Comparison of ENCODE assay signal across 8 cellular contexts in genomic region chr16:9050102-9050830, GRCh38. TPM values are rescaled to one million over a fixed set of nuclear protein-coding genes. Genes with fewer than 3 reads are reported as not detected.
DNase-seq lines count a peak whose midpoint lies in the region; ATAC-seq, FAIRE-seq and TF ChIP-seq lines count a peak whose summit lies in the region.

No MANE protein-coding gene starts in this region.

- H2AFZ ChIP-seq in K562 (ENCODE audit: low read depth, low read length): peak overlapping the region; percentile 60

- no peak for TF ChIP-seq EP300 in Ishikawa (IDR thresholded peaks at IDR 0.05; ENCODE audit: borderline replicate concordance)
- no peak for TF ChIP-seq EP300 in K562 (IDR thresholded peaks at IDR 0.05; ENCODE audit: low read length)

- H3K9me3 ChIP-seq in K562 (replicated peaks; ENCODE audit: control insufficient read depth, insufficient read depth, low read depth, low read length) (peaks cover 5% of the 10 kb centered on the region; the same call in 1 of the 2 replicates), psoas muscle (no peaks in the 10 kb centered on the region)

- intact Hi-C loops in K562 (cut with micrococcal nuclease): loop anchor here (5.0 kb wide), 1 partner anchor 42 kb away; the partner anchor contains the start of gene HAPSTR1
- intact Hi-C loops in psoas muscle (cut with DNase I): loop anchor here in 1 of 2 donors (5.0 kb wide), 2 partner anchors 42 to 88 kb away; partner anchors contain the start of genes HAPSTR1 and USP7

- TF ChIP-seq RAD21 in Ishikawa (IDR thresholded peaks at IDR 0.05; ENCODE audit: low read depth): 0 out of 2 replicates have a peak, but pooled peaks have one; percentile 25
- peak; percentile 17 to 54; a peak in 3 of 4 replicates for TF ChIP-seq RAD21 in K562 (CRISPR knock-in tag; conservative IDR thresholded peaks at IDR 0.05 in 1 of 2, IDR thresholded peaks at IDR 0.05 in 1 of 2)

- H3K4me3 Mint-ChIP-seq in nephron progenitor cell: no peak overlapping the region

- POLR2A ChIA-PET in K562 (lab: Yijun Ruan, JAX): interaction anchor here (0.6 to 1.0 kb wide), 4 partner anchors 17 to 887 kb away, joined by 3 read pairs; no protein-coding TSS in a partner anchor

- H3K4me1 ChIP-seq in K562 (replicated peaks in 1 of 2; ENCODE audit: control insufficient read depth in 2 of 2, insufficient read depth in 2 of 2, low read length in 2 of 2): peaks cover 17 to 23% of the 10 kb centered on the region in 2 experiments; a peak in 3 of 5 replicates
- H3K4me1 ChIP-seq in psoas muscle: peaks cover 27% of the 10 kb centered on the region

- CTCF ChIA-PET in K562 (lab: Yijun Ruan, JAX; ENCODE audit: low intra/inter-chr PET ratio): no interaction called here

- ATAC-seq in activated CD4-positive, CD25-positive, alpha-beta regulatory T cell treated with anti-CD3 and anti-CD28 coated beads, Interleukin-2, amount 50 U/mL, for 24 hours: no peak
- ATAC-seq in K562 (peak; percentile 59), psoas muscle (no peak), HG03039 (IDR thresholded peaks at IDR 0.05; ENCODE audit: unreplicated experiment) (no peak)

- no TSS peak for BruUV-seq in K562 (replicated peaks; lab: Mats Ljungman, UMichigan)

- peaks cover 9% of the 10 kb centered on the region for H3K36me3 Mint-ChIP-seq in nephron progenitor cell (ENCODE audit: low read depth)

- H3K9me3 Mint-ChIP-seq in nephron progenitor cell: peaks cover 16% of the 10 kb centered on the region

- no peaks in the 10 kb centered on the region for H3K79me2 ChIP-seq in K562 (ENCODE audit: control insufficient read depth, insufficient read depth, low read length)

- TF ChIP-seq CTCF in K562 (IDR thresholded peaks at IDR 0.05 in 2 of 3, conservative IDR thresholded peaks at IDR 0.05 in 1 of 3; ENCODE audit: insufficient read depth in 2 of 3, low read depth in 1 of 3, low read length in 3 of 3) (peak; percentile 76 to 94 (median 77)), nephron progenitor cell (IDR thresholded peaks at IDR 0.05) (peak; percentile 39), psoas muscle (IDR thresholded peaks at IDR 0.05) (no peak)

- FAIRE-seq in K562 (lab: Jason Lieb, UNC): peak; percentile 59

- TF ChIP-seq POLR2A in K562 (conservative IDR thresholded peaks at IDR 0.05): no peak

- no peak overlapping the region; a peak in 1 of 4 replicates for H3K9ac ChIP-seq in K562 (ENCODE audit: insufficient read depth in 1 of 2, low read depth in 2 of 2, low read length in 2 of 2)

- H3K4me1 Mint-ChIP-seq in nephron progenitor cell: peaks cover 17% of the 10 kb centered on the region

- H3K4me2 ChIP-seq in K562 (ENCODE audit: insufficient read depth, low read length): peak overlapping the region; percentile 26

- H3K27ac ChIP-seq in K562 (ENCODE audit: extremely low read depth, low read depth, low read length) (no peak overlapping the region), psoas muscle (no peak overlapping the region)

- no peaks in the 10 kb centered on the region for H4K20me1 ChIP-seq in K562 (replicated peaks; ENCODE audit: control insufficient read depth, insufficient read depth, low read length)

- H3K4me3 ChIP-seq in K562: no peak overlapping the region
- no peak overlapping the region for H3K4me3 ChIP-seq in psoas muscle

- H3K9me1 ChIP-seq in K562 (ENCODE audit: control insufficient read depth, insufficient read depth, low read length): no peaks in the 10 kb centered on the region

- peaks cover 7% of the 10 kb centered on the region for H3K27me3 Mint-ChIP-seq in nephron progenitor cell (ENCODE audit: low read depth, poor library complexity)

- no peak overlapping the region for H3K27ac Mint-ChIP-seq in nephron progenitor cell

- H3K27me3 ChIP-seq in K562 (ENCODE audit: control insufficient read depth in 2 of 2, insufficient read depth in 2 of 2, low read length in 2 of 2) (no peaks in the 10 kb centered on the region), psoas muscle (ENCODE audit: insufficient read depth in 3 of 3, low read length in 2 of 3) (peaks cover 0 to 3% (median 0%) of the 10 kb centered on the region in 3 donors)

- peak; percentile 33 for DNase-seq in activated CD4-positive, CD25-positive, alpha-beta regulatory T cell treated with anti-CD3 and anti-CD28 coated beads, Interleukin-2, amount 50 U/mL, for 72 hours
- DNase-seq in K562 (ENCODE audit: extremely low read depth in 1 of 4, low spot score in 3 of 4) (peak; percentile 50 to 82 (median 58)), nephron progenitor cell (peak; percentile 23), RKO (ENCODE audit: low spot score) (no peak), psoas muscle (no peak)

- H3K36me3 ChIP-seq in K562 (ENCODE audit: control insufficient read depth, insufficient read depth, low read length) (peaks cover 3% of the 10 kb centered on the region; the same call in 1 of the 3 replicates), psoas muscle (ENCODE audit: insufficient read depth in 1 of 2, low read depth in 1 of 2) (no peaks in the 10 kb centered on the region)

- in situ Hi-C loops in K562 (cut with MboI): loop anchor here (10.0 kb wide), 1 partner anchor 1915 kb away; no protein-coding TSS in a partner anchor

- 60% methylated on average over 18 of the region's 20 CpGs for WGBS in K562 (ENCODE audit: insufficient coverage, low coverage, missing lambda C conversion rate)
- 65 to 67% (median 66%) methylated on average over 20 of the region's 20 CpGs for WGBS in psoas muscle, 3 donors

TF ChIP-seq in Ishikawa, 13 proteins besides CTCF, POLR2A, EP300 and RAD21 (continues in another document):
- TF ChIP-seq NFIC (IDR thresholded peaks at IDR 0.05) (no peak), TAF1 (IDR thresholded peaks at IDR 0.05; ENCODE audit: low read depth) (no peak), YY1 (IDR thresholded peaks at IDR 0.05; ENCODE audit: low read depth) (no peak), TEAD4 (IDR thresholded peaks at IDR 0.05) (no peak)

TF ChIP-seq in K562, 482 proteins besides CTCF, POLR2A, EP300 and RAD21 (continues in another document):
- TF ChIP-seq MAFF (IDR thresholded peaks at IDR 0.05; ENCODE audit: low read length) (peak; percentile 94), CTCFL (IDR thresholded peaks at IDR 0.05; ENCODE audit: borderline replicate concordance, insufficient read depth, low read depth, low read length, poor library complexity, severe bottlenecking) (peak; percentile 69), SPI1 (IDR thresholded peaks at IDR 0.05; ENCODE audit: borderline replicate concordance, low read depth, low read length) (peak; percentile 89), SRSF1 (IDR thresholded peaks at IDR 0.05; ENCODE audit: low read depth, low read length) (no peak), ZNF316 (IDR thresholded peaks at IDR 0.05) (peak; percentile 98), DMBX1 (CRISPR knock-in tag; IDR thresholded peaks at IDR 0.05; ENCODE audit: borderline replicate concordance) (no peak), FUS (optimal IDR thresholded peaks at IDR 0.05; ENCODE audit: low read depth, low read length) (no peak)

RNA-seq across cellular contexts. Expression of gene HAPSTR1, which starts 41.2 kb away (rescaled TPM):
- total RNA-seq in K562 (2011; cell fraction: chromatin; rRNA removed; ENCODE audit: low replicate concordance): 41.9 and 121 TPM in 2 replicates
- total RNA-seq in K562 (2011; cell fraction: nucleolus; rRNA removed): 24.8 and 28.7 TPM in 2 replicates
- total RNA-seq in K562 (2011; cell fraction: nucleoplasm; rRNA removed): 80.9 and 151 TPM in 2 replicates
- 40.9 and 43.4 TPM in 2 replicates for total RNA-seq in K562 (2014; rRNA removed)
- total RNA-seq in K562 (2014; rRNA removed; fragmentation: Illumina TruSeq; extraction: Trizol): 56.1 and 69.9 TPM in 2 replicates
- total RNA-seq in K562 (2015; rRNA removed; fragmentation: Illumina TruSeq; extraction: Trizol): 38.3 and 40.2 TPM in 2 replicates
- 53.8 and 67.9 TPM in 2 replicates for total RNA-seq in K562 (2021)
- 28.2 and 36.5 TPM in 2 replicates for polyA plus RNA-seq in K562 (2011; rRNA removed)
- polyA plus RNA-seq in K562 (2011; cell fraction: cytosol; rRNA removed): 9.7 and 16.7 TPM in 2 replicates
- polyA plus RNA-seq in K562 (2011; cell fraction: nucleus; rRNA removed): 23.1 and 24.2 TPM in 2 replicates
- 17.2 and 18.7 TPM in 2 replicates for polyA plus RNA-seq in K562 (2012)
- polyA plus RNA-seq in K562 (2014; fragmentation: Illumina TruSeq; extraction: Trizol): 27.7 and 30.7 TPM in 2 replicates
- 10 to 100 TPM; 10.8 to 17.4 TPM for polyA plus RNA-seq in K562 (2014; fragmentation: Nextera tagmentation; extraction: Ambion mirVana)
- 25.3 and 30.4 TPM in 2 replicates for polyA plus RNA-seq in K562 (2014; rRNA removed)
- 73.0 and 82.3 TPM in 2 replicates for polyA minus RNA-seq in K562 (2011; rRNA and poly(A)+ RNA removed)
- 24.2 and 35.8 TPM in 2 replicates for polyA minus RNA-seq in K562 (2011; cell fraction: cytosol; rRNA and poly(A)+ RNA removed)
- 17.8 and 27.5 TPM in 2 replicates for polyA minus RNA-seq in K562 (2011; cell fraction: nucleus; rRNA and poly(A)+ RNA removed)
- total RNA-seq in psoas muscle: 10 to 100 TPM; 54.5 to 80.0 (median 73.5) TPM
- 10 to 100 TPM; 15.1 to 44.5 (median 18.2) TPM for polyA plus RNA-seq in psoas muscle

Comparison
In these comparisons a context has a peak if more than half of its experiments do, and no peak if none do; other contexts are left out.
1. DNase-seq: peak in activated CD4-positive, CD25-positive, alpha-beta regulatory T cell treated with anti-CD3 and anti-CD28 coated beads, Interleukin-2, amount 50 U/mL, for 72 hours (single experiment), K562 (4 of 4) and nephron progenitor cell (single experiment); none in RKO (single experiment) and psoas muscle (0 of 2).